ENCODE assay signal across 7 cellular contexts in genomic region chr20:12464036-12464435, GRCh38.
"Had no signal": no experiment of that assay in that cellular context is flagged by ENCODE, and none has a peak within 500 bp of the region (broad histone marks: within the 10 kb centered on the region; RNA-seq: fewer than 3 reads in every experiment).

No MANE protein-coding gene starts in this region.

- FAIRE-seq: HepG2, HTR-8/SVneo, K562 had no signal

- H3K4me3 Mint-ChIP-seq: IgD-negative memory B cell had no signal

- H3K27ac ChIP-seq: HL-60 had no signal

- ATAC-seq: HepG2, K562 had no signal

- H3K4me3 ChIP-seq: K562 had no signal

- DNase-seq: IMR-90, KBM-7 had no signal

- H3K27ac Mint-ChIP-seq: IgD-negative memory B cell had no signal

- H3K36me3 Mint-ChIP-seq: IgD-negative memory B cell had no signal
